ENCODE assay signal across 8 cellular contexts in the genomic region with DNA sequence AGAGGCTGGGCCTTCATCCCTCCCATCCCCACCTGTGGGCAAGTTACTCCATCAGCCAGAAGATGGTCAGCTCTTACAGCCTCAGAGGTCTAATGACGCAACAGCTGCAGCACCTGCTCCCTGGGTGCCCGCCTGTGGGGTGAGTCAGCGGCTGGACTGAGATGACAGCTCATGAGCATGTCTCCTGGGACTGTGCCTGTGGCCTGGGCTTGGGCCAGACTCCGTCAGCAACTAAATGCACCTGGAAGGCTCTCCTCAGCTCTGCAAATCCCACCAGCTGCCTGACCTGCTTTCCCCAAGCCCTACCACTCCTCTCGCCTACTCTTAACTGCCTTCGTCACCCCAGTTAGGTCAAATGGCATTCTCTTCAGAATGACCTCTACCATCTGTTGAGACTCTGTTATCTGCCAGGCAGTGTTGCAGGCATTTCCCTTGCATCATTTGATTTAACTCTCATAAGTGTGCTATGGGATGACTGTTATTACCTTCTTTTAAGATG. TPM values are rescaled to one million over a fixed set of nuclear protein-coding genes. Genes with fewer than 3 reads are reported as not detected.
DNase-seq lines count a peak whose midpoint lies in the region; ATAC-seq and TF ChIP-seq lines count a peak whose summit lies in the region.

No MANE protein-coding gene starts in this region.

- peak; percentile 72 for DNase-seq in DND-41
- peak; percentile 64 for DNase-seq in NCI-H510A (lab: John Stamatoyannopoulos, UW)
- peak; percentile 87 to 99 for DNase-seq in fibroblast of lung (ENCODE audit: low read depth in 2 of 2)
- DNase-seq in neural progenitor cell (ENCODE audit: low spot score), result no peak
- no peak for DNase-seq in SKM-1 treated with dmso at 0.1 percent for 144 hours (lab: John Stamatoyannopoulos, UW; ENCODE audit: unreplicated experiment)
- DNase-seq in GDM1 (lab: John Stamatoyannopoulos, UW), result no peak
- DNase-seq in NCI-H82 (lab: John Stamatoyannopoulos, UW), result no peak

- H3K36me3 ChIP-seq in DND-41 (ENCODE audit: insufficient read depth, low read length) (no peaks in the 10 kb centered on the region), fibroblast of lung (ENCODE audit: control insufficient read depth, insufficient read depth, low read length) (no peaks in the 10 kb centered on the region), neural progenitor cell (no peaks in the 10 kb centered on the region)

- no peak for TF ChIP-seq CTCF in DND-41 (IDR thresholded peaks at IDR 0.05; ENCODE audit: borderline replicate concordance, extremely low read depth, low read length, poor library complexity, severe bottlenecking)
- TF ChIP-seq CTCF in fibroblast of lung (conservative IDR thresholded peaks at IDR 0.05 in 1 of 2, IDR thresholded peaks at IDR 0.05 in 1 of 2; ENCODE audit: low read depth in 1 of 2, low read length in 2 of 2), result no peak
- no peak for TF ChIP-seq CTCF in neural progenitor cell (IDR thresholded peaks at IDR 0.05)

- H3F3A ChIP-seq in neural progenitor cell (ENCODE audit: low read depth), result no peaks in the 10 kb centered on the region

- H3K9ac ChIP-seq in DND-41 (ENCODE audit: low read depth, low read length), result no peak overlapping the region
- H3K9ac ChIP-seq in fibroblast of lung (ENCODE audit: insufficient read depth, low read length), result no peak overlapping the region
- no peak overlapping the region for H3K9ac ChIP-seq in neural progenitor cell

- no peaks in the 10 kb centered on the region for H3K36me3 Mint-ChIP-seq in neural progenitor cell

- H3K4me1 Mint-ChIP-seq in neural progenitor cell, result peaks cover 21% of the 10 kb centered on the region

- no peak overlapping the region for H3K27ac Mint-ChIP-seq in neural progenitor cell

- no peak overlapping the region for H3K4me2 ChIP-seq in DND-41 (ENCODE audit: insufficient read depth, low read length)
- peak overlapping the region; percentile 1 for H3K4me2 ChIP-seq in fibroblast of lung (ENCODE audit: extremely low read depth, insufficient read depth, low read length)
- H3K4me2 ChIP-seq in neural progenitor cell, result no peak overlapping the region

- H4K20me1 ChIP-seq in DND-41 (ENCODE audit: insufficient read depth, low read length), result no peaks in the 10 kb centered on the region
- H4K20me1 ChIP-seq in fibroblast of lung (ENCODE audit: control insufficient read depth, extremely low read depth, insufficient read depth, low read length), result no peaks in the 10 kb centered on the region
- no peaks in the 10 kb centered on the region for H4K20me1 ChIP-seq in neural progenitor cell (ENCODE audit: low read depth)

- peaks cover 3% of the 10 kb centered on the region for H3K9me3 Mint-ChIP-seq in neural progenitor cell

- peaks cover 3% of the 10 kb centered on the region for H3K27me3 Mint-ChIP-seq in neural progenitor cell (ENCODE audit: insufficient read depth, low read depth)

- H3K4me3 ChIP-seq in DND-41 (ENCODE audit: low read depth in 1 of 2, low read length in 2 of 2) (no peak overlapping the region), fibroblast of lung (replicated peaks in 1 of 4; ENCODE audit: control extremely low read depth in 1 of 4, insufficient read depth in 1 of 4, low read depth in 3 of 4, low read length in 4 of 4) (no peak overlapping the region), neural progenitor cell (no peak overlapping the region)

- H3K27me3 ChIP-seq in DND-41 (ENCODE audit: insufficient read depth, low read length, poor library complexity), result no peaks in the 10 kb centered on the region
- no peaks in the 10 kb centered on the region for H3K27me3 ChIP-seq in fibroblast of lung (ENCODE audit: control insufficient read depth, insufficient read depth, low read length)
- H3K27me3 ChIP-seq in neural progenitor cell, result no peaks in the 10 kb centered on the region

- ATAC-seq in DND-41 (ENCODE audit: insufficient read depth, low read depth), result peak; percentile 76
- ATAC-seq in HG02588 (IDR thresholded peaks at IDR 0.05; ENCODE audit: unreplicated experiment), result peak; percentile 78

- no peak overlapping the region for H2AFZ ChIP-seq in DND-41 (ENCODE audit: low read depth, low read length)
- no peak overlapping the region for H2AFZ ChIP-seq in fibroblast of lung (ENCODE audit: low read length)
- no peak overlapping the region for H2AFZ ChIP-seq in neural progenitor cell (replicated peaks)

- no peak overlapping the region for H3K4me3 Mint-ChIP-seq in neural progenitor cell

- H3K79me2 ChIP-seq in DND-41 (ENCODE audit: insufficient read depth, low read length) (no peaks in the 10 kb centered on the region), fibroblast of lung (ENCODE audit: control insufficient read depth, insufficient read depth, low read length) (no peaks in the 10 kb centered on the region), neural progenitor cell (ENCODE audit: low read depth) (no peaks in the 10 kb centered on the region)

- H3K27ac ChIP-seq in DND-41 (ENCODE audit: low read length) (peak overlapping the region; percentile 37; the same call in 1 of the 2 replicates), fibroblast of lung (ENCODE audit: insufficient read depth, low read length) (no peak overlapping the region), neural progenitor cell (no peak overlapping the region)

- no peaks in the 10 kb centered on the region for H3K9me3 ChIP-seq in DND-41 (ENCODE audit: insufficient read depth, low read length, severe bottlenecking)
- H3K9me3 ChIP-seq in fibroblast of lung (ENCODE audit: control insufficient read depth, insufficient read depth, low read depth, low read length), result no peaks in the 10 kb centered on the region
- H3K9me3 ChIP-seq in neural progenitor cell (ENCODE audit: low read depth), result no peaks in the 10 kb centered on the region

- H3K4me1 ChIP-seq in DND-41 (ENCODE audit: insufficient read depth, low read length) (peaks cover 30% of the 10 kb centered on the region), fibroblast of lung (ENCODE audit: control insufficient read depth, extremely low read depth, insufficient read depth, low read length) (peaks cover 2% of the 10 kb centered on the region), neural progenitor cell (no peaks in the 10 kb centered on the region)

RNA-seq across cellular contexts. Expression of a gene that starts 47.7 kb away (rescaled TPM):
- total RNA-seq in fibroblast of lung (70.4 and 77.3 TPM in 2 replicates), neural progenitor cell (ENCODE audit: low replicate concordance) (18.8 and 22.4 TPM in 2 replicates)
- 28.0 and 60.5 TPM in 2 replicates for polyA plus RNA-seq in fibroblast of lung
- 21.6 and 41.3 TPM in 2 replicates for polyA plus RNA-seq in fibroblast of lung (2012)
- 30.0 and 65.8 TPM in 2 replicates for polyA minus RNA-seq in fibroblast of lung (ENCODE audit: low replicate concordance)

Comparison
In these comparisons a context has a peak if more than half of its experiments do, and no peak if none do; other contexts are left out.
1. DNase-seq: peak in DND-41 (single experiment), NCI-H510A (single experiment) and fibroblast of lung (2 of 2); none in neural progenitor cell (single experiment), SKM-1 treated with dmso at 0.1 percent for 144 hours (single experiment), GDM1 (single experiment) and NCI-H82 (single experiment).